Comparison of ENCODE assay signal across 1 cellular context in the genomic region with DNA sequence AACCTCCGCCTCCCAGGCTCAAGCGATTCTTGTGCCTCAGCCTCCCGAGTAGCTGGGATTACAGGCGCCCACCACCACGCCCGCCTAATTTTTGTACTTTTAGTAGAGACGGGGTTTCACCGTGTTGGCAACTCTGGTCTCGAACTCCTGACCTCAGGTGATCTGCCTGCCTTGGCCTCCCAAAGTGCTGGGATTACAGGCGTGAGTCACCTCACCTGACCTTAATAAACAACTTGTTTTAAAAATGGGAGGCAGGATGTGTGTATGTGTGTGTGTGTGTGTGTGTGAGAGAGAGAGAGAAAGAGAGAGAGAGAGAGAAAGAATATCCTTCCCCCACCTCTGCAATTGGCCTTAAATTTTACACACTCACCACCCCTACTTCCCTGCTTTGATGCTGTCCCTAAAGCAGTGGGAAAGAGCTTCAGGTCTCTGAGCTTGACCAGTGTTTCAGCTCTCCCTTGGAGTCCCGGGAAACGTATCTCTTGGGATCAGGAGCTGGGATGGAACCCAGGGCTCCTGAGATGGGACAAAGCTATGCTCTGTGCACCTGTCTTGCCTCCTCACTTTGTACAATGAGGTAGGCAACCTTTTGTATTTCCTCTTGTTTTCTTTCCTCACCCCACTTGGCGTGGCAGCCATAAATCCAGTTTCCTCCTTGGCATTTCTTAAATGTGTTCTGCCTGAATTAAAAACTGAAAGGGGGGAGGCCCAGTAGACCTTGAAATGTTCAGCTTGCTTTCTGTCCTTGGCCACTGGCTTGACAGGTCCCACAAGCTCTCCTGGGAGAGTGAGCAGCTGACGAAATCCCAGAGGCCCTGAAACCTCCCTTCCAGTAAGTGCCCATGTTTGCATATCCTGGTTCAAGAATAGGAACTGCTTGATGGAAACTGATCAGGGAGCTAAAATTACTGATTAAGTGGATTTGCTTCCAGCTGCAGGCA.
TF ChIP-seq lines count a peak whose summit lies in the region.

No MANE protein-coding gene starts in this region.

TF ChIP-seq in HepG2, 621 proteins besides CTCF, POLR2A, EP300 and RAD21 (continued from another document and continues in another):
- TF ChIP-seq, protein P1, sequence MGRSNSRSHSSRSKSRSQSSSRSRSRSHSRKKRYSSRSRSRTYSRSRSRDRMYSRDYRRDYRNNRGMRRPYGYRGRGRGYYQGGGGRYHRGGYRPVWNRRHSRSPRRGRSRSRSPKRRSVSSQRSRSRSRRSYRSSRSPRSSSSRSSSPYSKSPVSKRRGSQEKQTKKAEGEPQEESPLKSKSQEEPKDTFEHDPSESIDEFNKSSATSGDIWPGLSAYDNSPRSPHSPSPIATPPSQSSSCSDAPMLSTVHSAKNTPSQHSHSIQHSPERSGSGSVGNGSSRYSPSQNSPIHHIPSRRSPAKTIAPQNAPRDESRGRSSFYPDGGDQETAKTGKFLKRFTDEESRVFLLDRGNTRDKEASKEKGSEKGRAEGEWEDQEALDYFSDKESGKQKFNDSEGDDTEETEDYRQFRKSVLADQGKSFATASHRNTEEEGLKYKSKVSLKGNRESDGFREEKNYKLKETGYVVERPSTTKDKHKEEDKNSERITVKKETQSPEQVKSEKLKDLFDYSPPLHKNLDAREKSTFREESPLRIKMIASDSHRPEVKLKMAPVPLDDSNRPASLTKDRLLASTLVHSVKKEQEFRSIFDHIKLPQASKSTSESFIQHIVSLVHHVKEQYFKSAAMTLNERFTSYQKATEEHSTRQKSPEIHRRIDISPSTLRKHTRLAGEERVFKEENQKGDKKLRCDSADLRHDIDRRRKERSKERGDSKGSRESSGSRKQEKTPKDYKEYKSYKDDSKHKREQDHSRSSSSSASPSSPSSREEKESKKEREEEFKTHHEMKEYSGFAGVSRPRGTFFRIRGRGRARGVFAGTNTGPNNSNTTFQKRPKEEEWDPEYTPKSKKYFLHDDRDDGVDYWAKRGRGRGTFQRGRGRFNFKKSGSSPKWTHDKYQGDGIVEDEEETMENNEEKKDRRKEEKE (IDR thresholded peaks at IDR 0.05), result no peak
- TF ChIP-seq ZNF136 (CRISPR knock-in tag; IDR thresholded peaks at IDR 0.05; ENCODE audit: low read depth), result no peak
- peak; percentile 59 for TF ChIP-seq HOXA3 (CRISPR knock-in tag; IDR thresholded peaks at IDR 0.05)
- no peak for TF ChIP-seq ZFP82 (CRISPR knock-in tag; IDR thresholded peaks at IDR 0.05; ENCODE audit: borderline replicate concordance)
- TF ChIP-seq, protein P2, sequence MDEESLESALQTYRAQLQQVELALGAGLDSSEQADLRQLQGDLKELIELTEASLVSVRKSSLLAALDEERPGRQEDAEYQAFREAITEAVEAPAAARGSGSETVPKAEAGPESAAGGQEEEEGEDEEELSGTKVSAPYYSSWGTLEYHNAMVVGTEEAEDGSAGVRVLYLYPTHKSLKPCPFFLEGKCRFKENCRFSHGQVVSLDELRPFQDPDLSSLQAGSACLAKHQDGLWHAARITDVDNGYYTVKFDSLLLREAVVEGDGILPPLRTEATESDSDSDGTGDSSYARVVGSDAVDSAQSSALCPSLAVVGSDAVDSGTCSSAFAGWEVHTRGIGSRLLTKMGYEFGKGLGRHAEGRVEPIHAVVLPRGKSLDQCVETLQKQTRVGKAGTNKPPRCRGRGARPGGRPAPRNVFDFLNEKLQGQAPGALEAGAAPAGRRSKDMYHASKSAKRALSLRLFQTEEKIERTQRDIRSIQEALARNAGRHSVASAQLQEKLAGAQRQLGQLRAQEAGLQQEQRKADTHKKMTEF (CRISPR knock-in tag; IDR thresholded peaks at IDR 0.05), result no peak
- TF ChIP-seq ELF3 (CRISPR knock-in tag; IDR thresholded peaks at IDR 0.05), result peak; percentile 72
- no peak for TF ChIP-seq CCDC6 (CRISPR knock-in tag; IDR thresholded peaks at IDR 0.05)
- no peak for TF ChIP-seq ZNF75D (CRISPR knock-in tag; IDR thresholded peaks at IDR 0.05; ENCODE audit: borderline replicate concordance)
- TF ChIP-seq TEAD3 (CRISPR knock-in tag; optimal IDR thresholded peaks at IDR 0.05; ENCODE audit: borderline replicate concordance), result peak; percentile 24
- TF ChIP-seq HNRNPK (IDR thresholded peaks at IDR 0.05; ENCODE audit: low read depth, low read length, poor library complexity, severe bottlenecking), result no peak
- peak; percentile 77; the same call in 1 of the 2 replicates for TF ChIP-seq ISL2 (CRISPR knock-in tag; IDR thresholded peaks at IDR 0.05)
- TF ChIP-seq, protein P3, sequence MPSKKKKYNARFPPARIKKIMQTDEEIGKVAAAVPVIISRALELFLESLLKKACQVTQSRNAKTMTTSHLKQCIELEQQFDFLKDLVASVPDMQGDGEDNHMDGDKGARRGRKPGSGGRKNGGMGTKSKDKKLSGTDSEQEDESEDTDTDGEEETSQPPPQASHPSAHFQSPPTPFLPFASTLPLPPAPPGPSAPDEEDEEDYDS (CRISPR knock-in tag; IDR thresholded peaks at IDR 0.05), result no peak; the same call in 1 of the 2 replicates
- TF ChIP-seq, protein P4, sequence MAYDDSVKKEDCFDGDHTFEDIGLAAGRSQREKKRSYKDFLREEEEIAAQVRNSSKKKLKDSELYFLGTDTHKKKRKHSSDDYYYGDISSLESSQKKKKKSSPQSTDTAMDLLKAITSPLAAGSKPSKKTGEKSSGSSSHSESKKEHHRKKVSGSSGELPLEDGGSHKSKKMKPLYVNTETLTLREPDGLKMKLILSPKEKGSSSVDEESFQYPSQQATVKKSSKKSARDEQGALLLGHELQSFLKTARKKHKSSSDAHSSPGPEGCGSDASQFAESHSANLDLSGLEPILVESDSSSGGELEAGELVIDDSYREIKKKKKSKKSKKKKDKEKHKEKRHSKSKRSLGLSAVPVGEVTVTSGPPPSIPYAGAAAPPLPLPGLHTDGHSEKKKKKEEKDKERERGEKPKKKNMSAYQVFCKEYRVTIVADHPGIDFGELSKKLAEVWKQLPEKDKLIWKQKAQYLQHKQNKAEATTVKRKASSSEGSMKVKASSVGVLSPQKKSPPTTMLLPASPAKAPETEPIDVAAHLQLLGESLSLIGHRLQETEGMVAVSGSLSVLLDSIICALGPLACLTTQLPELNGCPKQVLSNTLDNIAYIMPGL (CRISPR knock-in tag; IDR thresholded peaks at IDR 0.05; ENCODE audit: borderline replicate concordance in 1 of 2, low read depth in 1 of 2), result no peak
- TF ChIP-seq REL (CRISPR knock-in tag; conservative IDR thresholded peaks at IDR 0.05), result no peak
- no peak for TF ChIP-seq ZNF614 (CRISPR knock-in tag; IDR thresholded peaks at IDR 0.05; ENCODE audit: borderline replicate concordance)
- TF ChIP-seq, protein P5, sequence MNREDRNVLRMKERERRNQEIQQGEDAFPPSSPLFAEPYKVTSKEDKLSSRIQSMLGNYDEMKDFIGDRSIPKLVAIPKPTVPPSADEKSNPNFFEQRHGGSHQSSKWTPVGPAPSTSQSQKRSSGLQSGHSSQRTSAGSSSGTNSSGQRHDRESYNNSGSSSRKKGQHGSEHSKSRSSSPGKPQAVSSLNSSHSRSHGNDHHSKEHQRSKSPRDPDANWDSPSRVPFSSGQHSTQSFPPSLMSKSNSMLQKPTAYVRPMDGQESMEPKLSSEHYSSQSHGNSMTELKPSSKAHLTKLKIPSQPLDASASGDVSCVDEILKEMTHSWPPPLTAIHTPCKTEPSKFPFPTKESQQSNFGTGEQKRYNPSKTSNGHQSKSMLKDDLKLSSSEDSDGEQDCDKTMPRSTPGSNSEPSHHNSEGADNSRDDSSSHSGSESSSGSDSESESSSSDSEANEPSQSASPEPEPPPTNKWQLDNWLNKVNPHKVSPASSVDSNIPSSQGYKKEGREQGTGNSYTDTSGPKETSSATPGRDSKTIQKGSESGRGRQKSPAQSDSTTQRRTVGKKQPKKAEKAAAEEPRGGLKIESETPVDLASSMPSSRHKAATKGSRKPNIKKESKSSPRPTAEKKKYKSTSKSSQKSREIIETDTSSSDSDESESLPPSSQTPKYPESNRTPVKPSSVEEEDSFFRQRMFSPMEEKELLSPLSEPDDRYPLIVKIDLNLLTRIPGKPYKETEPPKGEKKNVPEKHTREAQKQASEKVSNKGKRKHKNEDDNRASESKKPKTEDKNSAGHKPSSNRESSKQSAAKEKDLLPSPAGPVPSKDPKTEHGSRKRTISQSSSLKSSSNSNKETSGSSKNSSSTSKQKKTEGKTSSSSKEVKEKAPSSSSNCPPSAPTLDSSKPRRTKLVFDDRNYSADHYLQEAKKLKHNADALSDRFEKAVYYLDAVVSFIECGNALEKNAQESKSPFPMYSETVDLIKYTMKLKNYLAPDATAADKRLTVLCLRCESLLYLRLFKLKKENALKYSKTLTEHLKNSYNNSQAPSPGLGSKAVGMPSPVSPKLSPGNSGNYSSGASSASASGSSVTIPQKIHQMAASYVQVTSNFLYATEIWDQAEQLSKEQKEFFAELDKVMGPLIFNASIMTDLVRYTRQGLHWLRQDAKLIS (CRISPR knock-in tag; IDR thresholded peaks at IDR 0.05), result no peak
- TF ChIP-seq TBP (CRISPR knock-in tag; IDR thresholded peaks at IDR 0.05), result no peak
- peak in 1 of 2 experiments; percentile 38; a peak in 1 of 4 replicates for TF ChIP-seq KLF16 (CRISPR knock-in tag; IDR thresholded peaks at IDR 0.05)
- TF ChIP-seq, protein P6, sequence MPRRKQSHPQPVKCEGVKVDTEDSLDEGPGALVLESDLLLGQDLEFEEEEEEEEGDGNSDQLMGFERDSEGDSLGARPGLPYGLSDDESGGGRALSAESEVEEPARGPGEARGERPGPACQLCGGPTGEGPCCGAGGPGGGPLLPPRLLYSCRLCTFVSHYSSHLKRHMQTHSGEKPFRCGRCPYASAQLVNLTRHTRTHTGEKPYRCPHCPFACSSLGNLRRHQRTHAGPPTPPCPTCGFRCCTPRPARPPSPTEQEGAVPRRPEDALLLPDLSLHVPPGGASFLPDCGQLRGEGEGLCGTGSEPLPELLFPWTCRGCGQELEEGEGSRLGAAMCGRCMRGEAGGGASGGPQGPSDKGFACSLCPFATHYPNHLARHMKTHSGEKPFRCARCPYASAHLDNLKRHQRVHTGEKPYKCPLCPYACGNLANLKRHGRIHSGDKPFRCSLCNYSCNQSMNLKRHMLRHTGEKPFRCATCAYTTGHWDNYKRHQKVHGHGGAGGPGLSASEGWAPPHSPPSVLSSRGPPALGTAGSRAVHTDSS (CRISPR knock-in tag; conservative IDR thresholded peaks at IDR 0.05), result no peak
- TF ChIP-seq MAFF (IDR thresholded peaks at IDR 0.05; ENCODE audit: low read depth, low read length), result no peak
- no peak for TF ChIP-seq ZNF383 (CRISPR knock-in tag; IDR thresholded peaks at IDR 0.05; ENCODE audit: borderline replicate concordance)
- TF ChIP-seq EEA1 (CRISPR knock-in tag; IDR thresholded peaks at IDR 0.05; ENCODE audit: borderline replicate concordance), result no peak
- TF ChIP-seq, protein P7, sequence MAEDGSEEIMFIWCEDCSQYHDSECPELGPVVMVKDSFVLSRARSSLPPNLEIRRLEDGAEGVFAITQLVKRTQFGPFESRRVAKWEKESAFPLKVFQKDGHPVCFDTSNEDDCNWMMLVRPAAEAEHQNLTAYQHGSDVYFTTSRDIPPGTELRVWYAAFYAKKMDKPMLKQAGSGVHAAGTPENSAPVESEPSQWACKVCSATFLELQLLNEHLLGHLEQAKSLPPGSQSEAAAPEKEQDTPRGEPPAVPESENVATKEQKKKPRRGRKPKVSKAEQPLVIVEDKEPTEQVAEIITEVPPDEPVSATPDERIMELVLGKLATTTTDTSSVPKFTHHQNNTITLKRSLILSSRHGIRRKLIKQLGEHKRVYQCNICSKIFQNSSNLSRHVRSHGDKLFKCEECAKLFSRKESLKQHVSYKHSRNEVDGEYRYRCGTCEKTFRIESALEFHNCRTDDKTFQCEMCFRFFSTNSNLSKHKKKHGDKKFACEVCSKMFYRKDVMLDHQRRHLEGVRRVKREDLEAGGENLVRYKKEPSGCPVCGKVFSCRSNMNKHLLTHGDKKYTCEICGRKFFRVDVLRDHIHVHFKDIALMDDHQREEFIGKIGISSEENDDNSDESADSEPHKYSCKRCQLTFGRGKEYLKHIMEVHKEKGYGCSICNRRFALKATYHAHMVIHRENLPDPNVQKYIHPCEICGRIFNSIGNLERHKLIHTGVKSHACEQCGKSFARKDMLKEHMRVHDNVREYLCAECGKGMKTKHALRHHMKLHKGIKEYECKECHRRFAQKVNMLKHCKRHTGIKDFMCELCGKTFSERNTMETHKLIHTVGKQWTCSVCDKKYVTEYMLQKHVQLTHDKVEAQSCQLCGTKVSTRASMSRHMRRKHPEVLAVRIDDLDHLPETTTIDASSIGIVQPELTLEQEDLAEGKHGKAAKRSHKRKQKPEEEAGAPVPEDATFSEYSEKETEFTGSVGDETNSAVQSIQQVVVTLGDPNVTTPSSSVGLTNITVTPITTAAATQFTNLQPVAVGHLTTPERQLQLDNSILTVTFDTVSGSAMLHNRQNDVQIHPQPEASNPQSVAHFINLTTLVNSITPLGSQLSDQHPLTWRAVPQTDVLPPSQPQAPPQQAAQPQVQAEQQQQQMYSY (CRISPR knock-in tag; IDR thresholded peaks at IDR 0.05), result no peak
- TF ChIP-seq, protein P8, sequence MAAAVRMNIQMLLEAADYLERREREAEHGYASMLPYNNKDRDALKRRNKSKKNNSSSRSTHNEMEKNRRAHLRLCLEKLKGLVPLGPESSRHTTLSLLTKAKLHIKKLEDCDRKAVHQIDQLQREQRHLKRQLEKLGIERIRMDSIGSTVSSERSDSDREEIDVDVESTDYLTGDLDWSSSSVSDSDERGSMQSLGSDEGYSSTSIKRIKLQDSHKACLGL (CRISPR knock-in tag; IDR thresholded peaks at IDR 0.05), result no peak
- TF ChIP-seq ZBTB7B (CRISPR knock-in tag; IDR thresholded peaks at IDR 0.05), result peak; percentile 60; the same call in 1 of the 2 replicates
- TF ChIP-seq U2AF1 (optimal IDR thresholded peaks at IDR 0.05; ENCODE audit: low read depth, low read length), result no peak
- TF ChIP-seq, protein P9, sequence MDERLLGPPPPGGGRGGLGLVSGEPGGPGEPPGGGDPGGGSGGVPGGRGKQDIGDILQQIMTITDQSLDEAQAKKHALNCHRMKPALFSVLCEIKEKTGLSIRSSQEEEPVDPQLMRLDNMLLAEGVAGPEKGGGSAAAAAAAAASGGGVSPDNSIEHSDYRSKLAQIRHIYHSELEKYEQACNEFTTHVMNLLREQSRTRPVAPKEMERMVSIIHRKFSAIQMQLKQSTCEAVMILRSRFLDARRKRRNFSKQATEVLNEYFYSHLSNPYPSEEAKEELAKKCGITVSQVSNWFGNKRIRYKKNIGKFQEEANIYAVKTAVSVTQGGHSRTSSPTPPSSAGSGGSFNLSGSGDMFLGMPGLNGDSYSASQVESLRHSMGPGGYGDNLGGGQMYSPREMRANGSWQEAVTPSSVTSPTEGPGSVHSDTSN (CRISPR knock-in tag; IDR thresholded peaks at IDR 0.05), result 0 out of 2 replicates have a peak, but pooled peaks have one; percentile 32
- TF ChIP-seq, protein P10, sequence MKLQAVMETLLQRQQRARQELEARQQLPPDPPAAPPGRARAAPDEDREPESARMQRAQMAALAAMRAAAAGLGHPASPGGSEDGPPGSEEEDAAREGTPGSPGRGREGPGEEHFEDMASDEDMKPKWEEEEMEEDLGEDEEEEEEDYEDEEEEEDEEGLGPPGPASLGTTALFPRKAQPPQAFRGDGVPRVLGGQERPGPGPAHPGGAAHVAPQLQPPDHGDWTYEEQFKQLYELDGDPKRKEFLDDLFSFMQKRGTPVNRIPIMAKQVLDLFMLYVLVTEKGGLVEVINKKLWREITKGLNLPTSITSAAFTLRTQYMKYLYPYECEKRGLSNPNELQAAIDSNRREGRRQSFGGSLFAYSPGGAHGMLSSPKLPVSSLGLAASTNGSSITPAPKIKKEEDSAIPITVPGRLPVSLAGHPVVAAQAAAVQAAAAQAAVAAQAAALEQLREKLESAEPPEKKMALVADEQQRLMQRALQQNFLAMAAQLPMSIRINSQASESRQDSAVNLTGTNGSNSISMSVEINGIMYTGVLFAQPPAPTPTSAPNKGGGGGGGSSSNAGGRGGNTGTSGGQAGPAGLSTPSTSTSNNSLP (IDR thresholded peaks at IDR 0.05; ENCODE audit: low read depth, low read length), result no peak
- TF ChIP-seq POLR2G (IDR thresholded peaks at IDR 0.05; ENCODE audit: low read depth, low read length), result peak; percentile 80
- TF ChIP-seq RFXAP (CRISPR knock-in tag; IDR thresholded peaks at IDR 0.05; ENCODE audit: borderline replicate concordance), result no peak
- no peak for TF ChIP-seq ZNF839 (CRISPR knock-in tag; IDR thresholded peaks at IDR 0.05; ENCODE audit: borderline replicate concordance)
- TF ChIP-seq HMG20B (CRISPR knock-in tag; conservative IDR thresholded peaks at IDR 0.05), result no peak; the same call in 1 of the 2 replicates
- no peak for TF ChIP-seq ZNF232 (CRISPR knock-in tag; IDR thresholded peaks at IDR 0.05; ENCODE audit: borderline replicate concordance)
